27 cellular contexts compared by ENCODE assay signal in the genomic region with DNA sequence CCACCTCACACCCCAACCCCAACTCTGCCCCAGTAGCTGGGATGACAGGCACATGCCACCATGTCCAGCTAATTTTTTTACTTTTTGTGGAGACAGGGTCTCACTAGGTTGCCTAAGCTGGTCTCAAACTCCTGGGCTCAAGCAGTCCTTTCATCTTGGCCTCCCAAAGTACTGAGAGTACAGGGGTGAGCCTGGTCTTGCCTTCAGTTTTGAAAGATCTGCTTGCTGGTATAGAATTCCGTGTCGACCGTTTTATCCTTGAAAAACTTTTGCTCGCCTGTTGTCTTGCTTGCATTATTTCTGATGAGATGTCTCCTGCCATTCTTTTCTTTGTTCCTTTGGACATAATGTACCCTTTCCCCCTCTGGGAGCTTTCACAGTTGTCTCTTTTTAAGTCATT.
DNase-seq lines count a peak whose midpoint lies in the region; ATAC-seq, FAIRE-seq and TF ChIP-seq lines count a peak whose summit lies in the region.
"Had no signal": no experiment of that assay in that cellular context is flagged by ENCODE, and none has a peak within 500 bp of the region (broad histone marks: within the 10 kb centered on the region; RNA-seq: fewer than 3 reads in every experiment).

No MANE protein-coding gene starts in this region.

- CTCF ChIA-PET in CD4-positive, alpha-beta T cell (lab: Charles Lee) = interaction anchor here (1.2 to 1.3 kb wide), 2 partner anchors 18 to 27 kb away, joined by 3 read pairs; no protein-coding TSS in a partner anchor

- TF ChIP-seq POLR2A in breast epithelium (IDR thresholded peaks at IDR 0.05) = no peak

- peaks cover 18% of the 10 kb centered on the region for H3K36me3 Mint-ChIP-seq in activated CD4-positive, alpha-beta T cell treated with anti-CD3 and anti-CD28 coated beads, Interleukin-2, amount 10 ng/mL, durations not matched to agents 24 days and 14 days (ENCODE audit: low read depth)
- peaks cover 55% of the 10 kb centered on the region for H3K36me3 Mint-ChIP-seq in CD4-positive, alpha-beta T cell (ENCODE audit: low read depth)
- peaks cover 8% of the 10 kb centered on the region for H3K36me3 Mint-ChIP-seq in T-helper 17 cell (ENCODE audit: low read depth)
- peaks cover 7 to 36% (median 11%) of the 10 kb centered on the region in 3 donors for H3K36me3 Mint-ChIP-seq in naive thymus-derived CD8-positive, alpha-beta T cell

- no peak for TF ChIP-seq CTCF in CD4-positive, alpha-beta T cell (IDR thresholded peaks at IDR 0.05)
- no peak for TF ChIP-seq CTCF in breast epithelium (IDR thresholded peaks at IDR 0.05)

- H3K27me3 Mint-ChIP-seq in activated CD4-positive, alpha-beta T cell treated with anti-CD3 and anti-CD28 coated beads, Interleukin-2, amount 10 ng/mL, durations not matched to agents 24 days and 14 days = no peaks in the 10 kb centered on the region
- H3K27me3 Mint-ChIP-seq in CD4-positive, alpha-beta T cell = no peaks in the 10 kb centered on the region
- H3K27me3 Mint-ChIP-seq in T-helper 17 cell = no peaks in the 10 kb centered on the region
- no peaks in the 10 kb centered on the region for H3K27me3 Mint-ChIP-seq in naive thymus-derived CD8-positive, alpha-beta T cell
- H3K27me3 Mint-ChIP-seq: progenitor cell of endocrine pancreas, type B pancreatic cell had no signal

- no peak for FAIRE-seq in frontal cortex (lab: Jason Lieb, UNC)
- FAIRE-seq: GM12878 had no signal

- intact Hi-C loops in activated CD4-positive, alpha-beta T cell treated with anti-CD3 and anti-CD28 coated beads, Interleukin-2, amount 10 ng/mL, durations not matched to agents 24 days and 14 days (cut with micrococcal nuclease) = no loop called here
- intact Hi-C loops in CD4-positive, alpha-beta T cell (cut with DNase I, micrococcal nuclease) = no loop called here
- intact Hi-C loops in breast epithelium (cut with DNase I; ENCODE audit: low total_unique reads) = no loop called here

- no peaks in the 10 kb centered on the region for H3K9me3 Mint-ChIP-seq in activated CD4-positive, alpha-beta T cell treated with anti-CD3 and anti-CD28 coated beads, Interleukin-2, amount 10 ng/mL, durations not matched to agents 24 days and 14 days
- H3K9me3 Mint-ChIP-seq in CD4-positive, alpha-beta T cell = no peaks in the 10 kb centered on the region
- peaks cover 0 to 7% (median 0%) of the 10 kb centered on the region in 9 donors for H3K9me3 Mint-ChIP-seq in naive thymus-derived CD8-positive, alpha-beta T cell
- H3K9me3 Mint-ChIP-seq: type B pancreatic cell had no signal

- no peak for DNase-seq in activated CD4-positive, alpha-beta T cell treated with anti-CD3 and anti-CD28 coated beads, Interleukin-2, amount 10 ng/mL, durations not matched to agents 24 days and 14 days
- DNase-seq in activated CD4-positive, alpha-beta T cell treated with anti-CD3 and anti-CD28 coated beads for 1 hour = no peak
- no peak for DNase-seq in CD4-positive, alpha-beta T cell
- no peak for DNase-seq in T-helper 17 cell
- DNase-seq in naive thymus-derived CD8-positive, alpha-beta T cell = no peak
- no peak for DNase-seq in frontal cortex (ENCODE audit: low spot score in 2 of 2)
- no peak for DNase-seq in breast epithelium (ENCODE audit: low spot score in 2 of 2)
- DNase-seq: 8988T; activated CD4-positive, alpha-beta T cell treated with anti-CD3 and anti-CD28 coated beads for 48 hours; Caco-2; DMS79 treated with DMSO at 0.1 percent for 48 hours; effector memory CD4-positive, alpha-beta T cell; gastrocnemius medialis; mucosa of descending colon; MV-4-11; NCI-H524 treated with DMSO at 0.1 percent for 48 hours; SHP77 treated with DMSO at 0.1 percent for 48 hours; sigmoid colon; stimulated activated CD4-positive, alpha-beta T cell treated with anti-CD3 and anti-CD28 coated beads, Interleukin-15, amount 100 ng/mL, for 24 hours had no signal

- H3K9me3 ChIP-seq in CD4-positive, alpha-beta T cell (ENCODE audit: control insufficient read depth, low read length) = no peaks in the 10 kb centered on the region
- no peaks in the 10 kb centered on the region for H3K9me3 ChIP-seq in T-helper 17 cell (ENCODE audit: control insufficient read depth, low read length, poor library complexity, severe bottlenecking)
- H3K9me3 ChIP-seq in breast epithelium = no peaks in the 10 kb centered on the region
- H3K9me3 ChIP-seq: Caco-2, esophagus muscularis mucosa, gastrocnemius medialis, mucosa of descending colon, neutrophil, sigmoid colon had no signal

- no peak overlapping the region for H3K4me3 ChIP-seq in breast epithelium
- H3K4me3 ChIP-seq: esophagus muscularis mucosa, gastrocnemius medialis, GM12878, hepatocyte, mucosa of descending colon, sigmoid colon had no signal

- no peaks in the 10 kb centered on the region for H3K36me3 ChIP-seq in breast epithelium
- H3K36me3 ChIP-seq: esophagus muscularis mucosa, gastrocnemius medialis, neutrophil, sigmoid colon had no signal

- POLR2A ChIA-PET in CD4-positive, alpha-beta T cell (lab: Charles Lee) = no interaction called here
- POLR2A ChIA-PET in naive thymus-derived CD8-positive, alpha-beta T cell (lab: Charles Lee) = interaction anchor here (0.8 kb wide), 1 partner anchor 102 kb away, joined by 4 read pairs; no protein-coding TSS in a partner anchor

- H3K27ac ChIP-seq in CD4-positive, alpha-beta T cell (ENCODE audit: low read depth, low read length) = no peak overlapping the region
- no peak overlapping the region for H3K27ac ChIP-seq in breast epithelium
- H3K27ac ChIP-seq: gastrocnemius medialis, hepatocyte, neutrophil had no signal

- H3K27me3 ChIP-seq in CD4-positive, alpha-beta T cell (ENCODE audit: control insufficient read depth, insufficient read depth, low read length) = no peaks in the 10 kb centered on the region
- H3K27me3 ChIP-seq in breast epithelium = no peaks in the 10 kb centered on the region
- H3K27me3 ChIP-seq: esophagus muscularis mucosa, gastrocnemius medialis, hepatocyte, neutrophil, sigmoid colon had no signal

- H3K4me1 Mint-ChIP-seq in activated CD4-positive, alpha-beta T cell treated with anti-CD3 and anti-CD28 coated beads, Interleukin-2, amount 10 ng/mL, durations not matched to agents 24 days and 14 days = peaks cover 53% of the 10 kb centered on the region
- H3K4me1 Mint-ChIP-seq in CD4-positive, alpha-beta T cell (ENCODE audit: low read depth) = peaks cover 93% of the 10 kb centered on the region
- peaks cover 62% of the 10 kb centered on the region for H3K4me1 Mint-ChIP-seq in T-helper 17 cell
- H3K4me1 Mint-ChIP-seq in naive thymus-derived CD8-positive, alpha-beta T cell = peaks cover 45 to 86% (median 80%) of the 10 kb centered on the region in 4 donors

- peaks cover 0 to 10% of the 10 kb centered on the region in 2 donors for H3K4me1 ChIP-seq in breast epithelium
- H3K4me1 ChIP-seq: Caco-2 had no signal

- ATAC-seq in CD4-positive, alpha-beta T cell (ENCODE audit: poor library complexity) = no peak
- no peak for ATAC-seq in T-helper 17 cell
- ATAC-seq in naive thymus-derived CD8-positive, alpha-beta T cell = no peak
- ATAC-seq in GM18868 (IDR thresholded peaks at IDR 0.05; ENCODE audit: unreplicated experiment) = no peak
- ATAC-seq: gastrocnemius medialis, GM12878, mucosa of descending colon, Panc1 had no signal

- no peak overlapping the region for H3K4me3 Mint-ChIP-seq in activated CD4-positive, alpha-beta T cell treated with anti-CD3 and anti-CD28 coated beads, Interleukin-2, amount 10 ng/mL, durations not matched to agents 24 days and 14 days
- peak overlapping the region; percentile 11 for H3K4me3 Mint-ChIP-seq in CD4-positive, alpha-beta T cell
- H3K4me3 Mint-ChIP-seq in T-helper 17 cell = no peak overlapping the region
- H3K4me3 Mint-ChIP-seq in naive thymus-derived CD8-positive, alpha-beta T cell = peak overlapping the region in 1 of 10 donors; percentile 3
- H3K4me3 Mint-ChIP-seq: type B pancreatic cell had no signal

- H3K27ac Mint-ChIP-seq in activated CD4-positive, alpha-beta T cell treated with anti-CD3 and anti-CD28 coated beads, Interleukin-2, amount 10 ng/mL, durations not matched to agents 24 days and 14 days = peak overlapping the region; percentile 13
- H3K27ac Mint-ChIP-seq in CD4-positive, alpha-beta T cell = peak overlapping the region; percentile 79
- peak overlapping the region; percentile 96 for H3K27ac Mint-ChIP-seq in T-helper 17 cell
- peak overlapping the region; percentile 3 to 94 (median 58) for H3K27ac Mint-ChIP-seq in naive thymus-derived CD8-positive, alpha-beta T cell
- H3K27ac Mint-ChIP-seq: type B pancreatic cell had no signal

Comparison
In these comparisons a context has a peak if more than half of its experiments do, and no peak if none do; other contexts are left out.
1. H3K27ac Mint-ChIP-seq: peak in every context shown above with its lines; median percentile 96 in T-helper 17 cell; 79 in CD4-positive, alpha-beta T cell; 58 in naive thymus-derived CD8-positive, alpha-beta T cell; 13 in activated CD4-positive, alpha-beta T cell treated with anti-CD3 and anti-CD28 coated beads, Interleukin-2, amount 10 ng/mL, durations not matched to agents 24 days and 14 days.